In genomic region chr6:157300006-157300405, GRCh38 we compare ENCODE assay signal across 5 cellular contexts.
"Had no signal": no experiment of that assay in that cellular context is flagged by ENCODE, and none has a peak within 500 bp of the region (broad histone marks: within the 10 kb centered on the region; RNA-seq: fewer than 3 reads in every experiment).

No MANE protein-coding gene starts in this region.

- H3K4me2 ChIP-seq: GM23338 had no signal

- H3K27ac ChIP-seq: HL-60 had no signal

- H2AFZ ChIP-seq: GM23338 had no signal

- DNase-seq: H9, HCEC 1CT had no signal

- ATAC-seq: HepG2 had no signal

- H3K4me3 ChIP-seq: GM23338 had no signal
